Comparison of ENCODE assay signal across 12 cellular contexts in the genomic region with DNA sequence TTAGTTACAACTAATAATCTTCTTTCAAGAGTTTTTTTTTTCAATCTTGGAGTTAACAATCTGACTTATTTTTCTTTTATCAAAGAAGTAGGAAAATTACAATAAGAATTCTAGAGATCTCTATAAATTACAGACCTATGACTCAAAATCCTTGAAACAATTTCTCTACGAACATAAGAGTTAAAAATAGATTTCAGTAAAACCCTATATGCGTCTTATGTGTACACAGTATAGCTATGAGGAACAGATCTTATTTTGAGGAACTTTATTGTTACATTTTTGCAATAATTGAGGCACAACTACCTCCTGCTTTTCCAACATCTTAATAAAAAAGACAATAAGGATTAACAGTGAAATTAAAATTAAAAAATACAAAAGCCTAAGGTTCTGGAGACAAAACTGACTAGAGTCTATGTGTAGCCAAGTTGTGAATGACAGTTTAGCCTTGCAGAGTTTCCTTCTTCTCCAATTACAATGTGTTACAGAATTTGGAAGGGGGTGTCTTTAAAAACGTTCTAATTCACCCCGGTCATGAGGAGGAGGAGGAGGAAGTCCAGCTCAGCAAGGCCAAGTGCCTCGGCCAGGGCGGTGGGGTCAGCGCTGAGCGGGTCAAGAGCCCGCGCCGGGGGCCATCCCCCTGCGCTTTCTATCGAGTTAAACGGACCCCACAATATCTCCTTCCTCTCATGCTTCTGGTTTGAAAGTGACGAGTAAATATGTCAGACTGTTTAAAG. TPM values are rescaled to one million over a fixed set of nuclear protein-coding genes. Genes with fewer than 3 reads are reported as not detected.
DNase-seq lines count a peak whose midpoint lies in the region; ATAC-seq and TF ChIP-seq lines count a peak whose summit lies in the region.
"Had no signal": no experiment of that assay in that cellular context is flagged by ENCODE, and none has a peak within 500 bp of the region (broad histone marks: within the 10 kb centered on the region; RNA-seq: fewer than 3 reads in every experiment).

No MANE protein-coding gene starts in this region.

- peak; percentile 33 for DNase-seq in activated CD8-positive, alpha-beta memory T cell treated with anti-CD3 and anti-CD28 coated beads for 24 hours
- no peak for DNase-seq in activated CD8-positive, alpha-beta memory T cell treated with anti-CD3 and anti-CD28 coated beads, Interleukin-2, amount 10 ng/mL, durations not matched to agents 7 days and 5 days
- DNase-seq in dorsolateral prefrontal cortex: peak in 2 of 10 donors; percentile 24 to 26
- no peak for DNase-seq in nephron progenitor cell
- peak; percentile 62 for DNase-seq in upper lobe of right lung
- DNase-seq in activated effector memory CD4-positive, alpha-beta T cell treated with anti-CD3 and anti-CD28 coated beads, Interleukin-2, amount 50 U/mL, for 16 hours: no peak
- no peak for DNase-seq in DMS153 (lab: John Stamatoyannopoulos, UW)
- DNase-seq in stimulated activated CD4-positive, alpha-beta T cell treated with anti-CD3 and anti-CD28 coated beads, Interleukin-2, amount 100 ng/mL, for 48 hours: no peak
- DNase-seq: activated naive CD8-positive, alpha-beta T cell treated with anti-CD3 and anti-CD28 coated beads for 36 hours; HCEC 1CT; NCI-H1930; PC-9 had no signal

- H3K27me3 ChIP-seq in dorsolateral prefrontal cortex: no peaks in the 10 kb centered on the region
- H3K27me3 ChIP-seq in upper lobe of right lung: no peaks in the 10 kb centered on the region

- peak overlapping the region in 20 of 59 donors; percentile 5 to 47 (median 30) for H3K4me3 ChIP-seq in dorsolateral prefrontal cortex
- no peak overlapping the region for H3K4me3 ChIP-seq in upper lobe of right lung
- H3K4me3 ChIP-seq: PC-9 had no signal

- no peak overlapping the region for H3K4me3 Mint-ChIP-seq in activated CD8-positive, alpha-beta memory T cell treated with anti-CD3 and anti-CD28 coated beads, Interleukin-2, amount 10 ng/mL, durations not matched to agents 7 days and 5 days
- H3K4me3 Mint-ChIP-seq in nephron progenitor cell: no peak overlapping the region
- H3K4me3 Mint-ChIP-seq: activated naive CD8-positive, alpha-beta T cell treated with anti-CD3 and anti-CD28 coated beads for 36 hours had no signal

- CTCF ChIA-PET in activated CD8-positive, alpha-beta memory T cell treated with anti-CD3 and anti-CD28 coated beads, Interleukin-2, amount 10 ng/mL, durations not matched to agents 7 days and 5 days (lab: Charles Lee): no interaction called here

- no peak for ATAC-seq in activated CD8-positive, alpha-beta memory T cell treated with anti-CD3 and anti-CD28 coated beads, Interleukin-2, amount 10 ng/mL, durations not matched to agents 7 days and 5 days
- ATAC-seq in upper lobe of right lung: peak; percentile 42

- intact Hi-C loops in dorsolateral prefrontal cortex (cut with DNase I): no loop called here
- intact Hi-C loops in upper lobe of right lung (cut with DNase I): no loop called here

- H3K4me1 ChIP-seq in upper lobe of right lung: peaks cover 15% of the 10 kb centered on the region

- H3K9me3 ChIP-seq in upper lobe of right lung: no peaks in the 10 kb centered on the region

- TF ChIP-seq CTCF in dorsolateral prefrontal cortex (IDR thresholded peaks at IDR 0.05 in 54 of 56, conservative IDR thresholded peaks at IDR 0.05 in 2 of 56; ENCODE audit: low read depth in 1 of 56, partially characterized antibody in 56 of 56): no peak
- no peak for TF ChIP-seq CTCF in nephron progenitor cell (IDR thresholded peaks at IDR 0.05)
- no peak for TF ChIP-seq CTCF in upper lobe of right lung (IDR thresholded peaks at IDR 0.05)

- H3K27me3 Mint-ChIP-seq in activated CD8-positive, alpha-beta memory T cell treated with anti-CD3 and anti-CD28 coated beads, Interleukin-2, amount 10 ng/mL, durations not matched to agents 7 days and 5 days: no peaks in the 10 kb centered on the region
- peaks cover 2% of the 10 kb centered on the region for H3K27me3 Mint-ChIP-seq in nephron progenitor cell (ENCODE audit: low read depth, poor library complexity)
- H3K27me3 Mint-ChIP-seq: activated naive CD8-positive, alpha-beta T cell treated with anti-CD3 and anti-CD28 coated beads for 36 hours had no signal

- H3K27ac ChIP-seq in dorsolateral prefrontal cortex (peak overlapping the region in 56 of 59 donors; percentile 42 to 94 (median 82)), upper lobe of right lung (peak overlapping the region; percentile 25)
- H3K27ac ChIP-seq: PC-9 had no signal

- H3K4me1 Mint-ChIP-seq in activated CD8-positive, alpha-beta memory T cell treated with anti-CD3 and anti-CD28 coated beads, Interleukin-2, amount 10 ng/mL, durations not matched to agents 7 days and 5 days: peaks cover 16% of the 10 kb centered on the region
- peaks cover 45% of the 10 kb centered on the region for H3K4me1 Mint-ChIP-seq in nephron progenitor cell

- no peaks in the 10 kb centered on the region for H3K9me3 Mint-ChIP-seq in activated CD8-positive, alpha-beta memory T cell treated with anti-CD3 and anti-CD28 coated beads, Interleukin-2, amount 10 ng/mL, durations not matched to agents 7 days and 5 days (ENCODE audit: low read depth)
- no peaks in the 10 kb centered on the region for H3K9me3 Mint-ChIP-seq in nephron progenitor cell
- H3K9me3 Mint-ChIP-seq: activated naive CD8-positive, alpha-beta T cell treated with anti-CD3 and anti-CD28 coated beads for 36 hours had no signal

- H3K36me3 ChIP-seq in upper lobe of right lung: peaks cover 13% of the 10 kb centered on the region

- no peaks in the 10 kb centered on the region for H3K36me3 Mint-ChIP-seq in activated CD8-positive, alpha-beta memory T cell treated with anti-CD3 and anti-CD28 coated beads, Interleukin-2, amount 10 ng/mL, durations not matched to agents 7 days and 5 days
- H3K36me3 Mint-ChIP-seq in nephron progenitor cell (ENCODE audit: low read depth): peaks cover 56% of the 10 kb centered on the region

- H3K27ac Mint-ChIP-seq in activated CD8-positive, alpha-beta memory T cell treated with anti-CD3 and anti-CD28 coated beads, Interleukin-2, amount 10 ng/mL, durations not matched to agents 7 days and 5 days: no peak overlapping the region
- peak overlapping the region; percentile 91 for H3K27ac Mint-ChIP-seq in nephron progenitor cell
- H3K27ac Mint-ChIP-seq: activated naive CD8-positive, alpha-beta T cell treated with anti-CD3 and anti-CD28 coated beads for 36 hours had no signal

RNA-seq across cellular contexts. Expression of a gene that starts 40.5 kb away (rescaled TPM):
- under 1 TPM; 0.29 to 0.40 TPM for total RNA-seq in activated CD8-positive, alpha-beta memory T cell treated with anti-CD3 and anti-CD28 coated beads, Interleukin-2, amount 10 ng/mL, durations not matched to agents 7 days and 5 days
- 10 to 100 TPM in 74 of 120 experiments, 1 to 10 TPM in 46; 6.1 to 23.5 (median 11.7) TPM for total RNA-seq in dorsolateral prefrontal cortex
- total RNA-seq in upper lobe of right lung: 0.29 TPM
- total RNA-seq: PC-9 had no signal

Comparison
In these comparisons a context has a peak if more than half of its experiments do, and no peak if none do; other contexts are left out.
1. DNase-seq: peak in activated CD8-positive, alpha-beta memory T cell treated with anti-CD3 and anti-CD28 coated beads for 24 hours (single experiment) and upper lobe of right lung (single experiment); none in activated CD8-positive, alpha-beta memory T cell treated with anti-CD3 and anti-CD28 coated beads, Interleukin-2, amount 10 ng/mL, durations not matched to agents 7 days and 5 days (single experiment), nephron progenitor cell (single experiment), activated effector memory CD4-positive, alpha-beta T cell treated with anti-CD3 and anti-CD28 coated beads, Interleukin-2, amount 50 U/mL, for 16 hours (single experiment), DMS153 (single experiment) and stimulated activated CD4-positive, alpha-beta T cell treated with anti-CD3 and anti-CD28 coated beads, Interleukin-2, amount 100 ng/mL, for 48 hours (0 of 2).